Comparison of ENCODE assay signal across 1 cellular context in genomic region chr1:205933672-205934618, GRCh38.
TF ChIP-seq lines count a peak whose summit lies in the region.

No MANE protein-coding gene starts in this region.

TF ChIP-seq in WTC11, 78 proteins besides CTCF, POLR2A, EP300 and RAD21 (continued from another document):
- no peak for TF ChIP-seq FOXP4 (CRISPR knock-in tag; IDR thresholded peaks at IDR 0.05)
- no peak for TF ChIP-seq SP1 (CRISPR knock-in tag; conservative IDR thresholded peaks at IDR 0.05)
- no peak for TF ChIP-seq ZNF416 (CRISPR knock-in tag; IDR thresholded peaks at IDR 0.05)
- no peak for TF ChIP-seq IRF1 (CRISPR knock-in tag; IDR thresholded peaks at IDR 0.05)
